ENCODE assay signal across 1 cellular context in genomic region chr17:41404024-41404651, GRCh38.
TF ChIP-seq lines count a peak whose summit lies in the region.

No MANE protein-coding gene starts in this region.

TF ChIP-seq in K562, 482 proteins besides CTCF, POLR2A, EP300 and RAD21:
- TF ChIP-seq JUND (IDR thresholded peaks at IDR 0.05; ENCODE audit: borderline replicate concordance, low read depth, low read length), result peak; percentile 52; the same call in 1 of the 2 replicates
- peak; percentile 58; the same call in 2 of the 3 replicates for TF ChIP-seq JUND (tag; IDR thresholded peaks at IDR 0.05; ENCODE audit: borderline replicate concordance, low read depth, low read length)
- no peak for TF ChIP-seq RAD51 (IDR thresholded peaks at IDR 0.05; ENCODE audit: borderline replicate concordance, low read depth)
- peak in 1 of 2 experiments; percentile 36; a peak in 1 of 4 replicates for TF ChIP-seq SRF (CRISPR knock-in tag; IDR thresholded peaks at IDR 0.05)
- no peak for TF ChIP-seq FOXJ3 (CRISPR knock-in tag; IDR thresholded peaks at IDR 0.05)
- TF ChIP-seq IRF2 (CRISPR knock-in tag; IDR thresholded peaks at IDR 0.05), result no peak
- TF ChIP-seq, protein P1, sequence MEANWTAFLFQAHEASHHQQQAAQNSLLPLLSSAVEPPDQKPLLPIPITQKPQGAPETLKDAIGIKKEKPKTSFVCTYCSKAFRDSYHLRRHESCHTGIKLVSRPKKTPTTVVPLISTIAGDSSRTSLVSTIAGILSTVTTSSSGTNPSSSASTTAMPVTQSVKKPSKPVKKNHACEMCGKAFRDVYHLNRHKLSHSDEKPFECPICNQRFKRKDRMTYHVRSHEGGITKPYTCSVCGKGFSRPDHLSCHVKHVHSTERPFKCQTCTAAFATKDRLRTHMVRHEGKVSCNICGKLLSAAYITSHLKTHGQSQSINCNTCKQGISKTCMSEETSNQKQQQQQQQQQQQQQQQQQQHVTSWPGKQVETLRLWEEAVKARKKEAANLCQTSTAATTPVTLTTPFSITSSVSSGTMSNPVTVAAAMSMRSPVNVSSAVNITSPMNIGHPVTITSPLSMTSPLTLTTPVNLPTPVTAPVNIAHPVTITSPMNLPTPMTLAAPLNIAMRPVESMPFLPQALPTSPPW (CRISPR knock-in tag; IDR thresholded peaks at IDR 0.05), result peak; percentile 34
- no peak for TF ChIP-seq NBN (IDR thresholded peaks at IDR 0.05; ENCODE audit: low read depth)
- TF ChIP-seq JUN (IDR thresholded peaks at IDR 0.05; ENCODE audit: borderline replicate concordance, low read depth, low read length), result peak; percentile 58; the same call in 1 of the 2 replicates
- no peak for TF ChIP-seq JUN (CRISPR knock-in tag; IDR thresholded peaks at IDR 0.05; ENCODE audit: borderline replicate concordance)
- peak; percentile 26; the same call in 1 of the 2 replicates for TF ChIP-seq CREM (IDR thresholded peaks at IDR 0.05; ENCODE audit: low read depth)
- 0 out of 2 replicates have a peak, but pooled peaks have one; percentile 30 for TF ChIP-seq ZNF766 (CRISPR knock-in tag; conservative IDR thresholded peaks at IDR 0.05)
- TF ChIP-seq, protein P2, sequence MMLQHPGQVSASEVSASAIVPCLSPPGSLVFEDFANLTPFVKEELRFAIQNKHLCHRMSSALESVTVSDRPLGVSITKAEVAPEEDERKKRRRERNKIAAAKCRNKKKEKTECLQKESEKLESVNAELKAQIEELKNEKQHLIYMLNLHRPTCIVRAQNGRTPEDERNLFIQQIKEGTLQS (IDR thresholded peaks at IDR 0.05), result peak; percentile 78
- TF ChIP-seq, protein P2 (CRISPR knock-in tag; conservative IDR thresholded peaks at IDR 0.05), result no peak
- no peak for TF ChIP-seq POLR2H (tag; IDR thresholded peaks at IDR 0.05; ENCODE audit: low read depth)
- peak; percentile 99 for TF ChIP-seq FOSL1 (tag; conservative IDR thresholded peaks at IDR 0.05)
